Comparison of ENCODE assay signal across 8 cellular contexts in genomic region chr6:79586548-79586947, GRCh38. TPM values are rescaled to one million over a fixed set of nuclear protein-coding genes. Genes with fewer than 3 reads are reported as not detected.
A peak's percentile ranks its signal among the peaks of the same experiment; 100 is the strongest.
DNase-seq lines count a peak whose midpoint lies in the region; ATAC-seq and TF ChIP-seq lines count a peak whose summit lies in the region.

No MANE protein-coding gene starts in this region.

- H3K9me3 ChIP-seq in adipocyte (ENCODE audit: control insufficient read depth, low read length) = no peaks in the 10 kb centered on the region
- no peaks in the 10 kb centered on the region for H3K9me3 ChIP-seq in right lobe of liver
- no peaks in the 10 kb centered on the region for H3K9me3 ChIP-seq in gastrocnemius medialis

- in situ Hi-C loops in gastrocnemius medialis (cut with MboI; ENCODE audit: low sequenced_read_pairs in 4 of 4) = no loop called here

- peak; percentile 80 for DNase-seq in DMS53 (lab: John Stamatoyannopoulos, UW)
- DNase-seq in adipocyte (ENCODE audit: low read depth) = peak; percentile 25
- no peak for DNase-seq in right lobe of liver
- no peak for DNase-seq in stimulated activated effector memory CD8-positive, alpha-beta T cell treated with anti-CD3 and anti-CD28 coated beads, Interleukin-12 subunit alpha, Interleukin-12 subunit beta, amount 100 ng/mL, for 72 hours (ENCODE audit: low spot score in 2 of 2)
- no peak for DNase-seq in hypothalamus (lab: John Stamatoyannopoulos, UW)
- no peak for DNase-seq in natural killer cell treated with Interleukin-12 subunit alpha and Interleukin-12 subunit beta and Interleukin-15 and Interleukin-18, amount 100 ng/mL, for 72 hours (ENCODE audit: low spot score)
- DNase-seq in gastrocnemius medialis = no peak

- H3K27me3 Mint-ChIP-seq in natural killer cell treated with Interleukin-12 subunit alpha and Interleukin-12 subunit beta and Interleukin-15 and Interleukin-18, amount 100 ng/mL, for 72 hours = no peaks in the 10 kb centered on the region

- H3K27me3 ChIP-seq in adipocyte (replicated peaks; ENCODE audit: control insufficient read depth, insufficient read depth, low read length) (no peaks in the 10 kb centered on the region), right lobe of liver (no peaks in the 10 kb centered on the region), gastrocnemius medialis (no peaks in the 10 kb centered on the region)

- H3K36me3 Mint-ChIP-seq in stimulated activated effector memory CD8-positive, alpha-beta T cell treated with anti-CD3 and anti-CD28 coated beads, Interleukin-12 subunit alpha, Interleukin-12 subunit beta, amount 100 ng/mL, for 72 hours = no peaks in the 10 kb centered on the region
- no peaks in the 10 kb centered on the region for H3K36me3 Mint-ChIP-seq in natural killer cell treated with Interleukin-12 subunit alpha and Interleukin-12 subunit beta and Interleukin-15 and Interleukin-18, amount 100 ng/mL, for 72 hours

- H3K9me3 Mint-ChIP-seq in stimulated activated effector memory CD8-positive, alpha-beta T cell treated with anti-CD3 and anti-CD28 coated beads, Interleukin-12 subunit alpha, Interleukin-12 subunit beta, amount 100 ng/mL, for 72 hours = no peaks in the 10 kb centered on the region
- H3K9me3 Mint-ChIP-seq in natural killer cell treated with Interleukin-12 subunit alpha and Interleukin-12 subunit beta and Interleukin-15 and Interleukin-18, amount 100 ng/mL, for 72 hours = no peaks in the 10 kb centered on the region

- H3K36me3 ChIP-seq in adipocyte (ENCODE audit: control insufficient read depth, insufficient read depth, low read length, severe bottlenecking) (no peaks in the 10 kb centered on the region), right lobe of liver (no peaks in the 10 kb centered on the region), gastrocnemius medialis (no peaks in the 10 kb centered on the region)

- H3K27ac ChIP-seq in right lobe of liver (no peak overlapping the region), gastrocnemius medialis (no peak overlapping the region)

- TF ChIP-seq POLR2A in right lobe of liver (IDR thresholded peaks at IDR 0.05) (no peak), gastrocnemius medialis (IDR thresholded peaks at IDR 0.05) (no peak)

- H3K27ac Mint-ChIP-seq in stimulated activated effector memory CD8-positive, alpha-beta T cell treated with anti-CD3 and anti-CD28 coated beads, Interleukin-12 subunit alpha, Interleukin-12 subunit beta, amount 100 ng/mL, for 72 hours = no peak overlapping the region
- H3K27ac Mint-ChIP-seq in natural killer cell treated with Interleukin-12 subunit alpha and Interleukin-12 subunit beta and Interleukin-15 and Interleukin-18, amount 100 ng/mL, for 72 hours = no peak overlapping the region

- intact Hi-C loops in right lobe of liver (cut with DNase I) (no loop called here), gastrocnemius medialis (cut with DNase I; ENCODE audit: low total_unique reads) (no loop called here)

- no peaks in the 10 kb centered on the region for H3K4me1 ChIP-seq in adipocyte (ENCODE audit: control insufficient read depth, insufficient read depth, low read length)
- H3K4me1 ChIP-seq in right lobe of liver = no peaks in the 10 kb centered on the region
- H3K4me1 ChIP-seq in gastrocnemius medialis = no peaks in the 10 kb centered on the region

- H3K4me1 Mint-ChIP-seq in stimulated activated effector memory CD8-positive, alpha-beta T cell treated with anti-CD3 and anti-CD28 coated beads, Interleukin-12 subunit alpha, Interleukin-12 subunit beta, amount 100 ng/mL, for 72 hours = no peaks in the 10 kb centered on the region
- no peaks in the 10 kb centered on the region for H3K4me1 Mint-ChIP-seq in natural killer cell treated with Interleukin-12 subunit alpha and Interleukin-12 subunit beta and Interleukin-15 and Interleukin-18, amount 100 ng/mL, for 72 hours (ENCODE audit: low read depth in 2 of 2)

- no peak overlapping the region for H3K9ac ChIP-seq in adipocyte (ENCODE audit: low read length)

- H3K4me3 Mint-ChIP-seq in stimulated activated effector memory CD8-positive, alpha-beta T cell treated with anti-CD3 and anti-CD28 coated beads, Interleukin-12 subunit alpha, Interleukin-12 subunit beta, amount 100 ng/mL, for 72 hours = no peak overlapping the region
- no peak overlapping the region for H3K4me3 Mint-ChIP-seq in natural killer cell treated with Interleukin-12 subunit alpha and Interleukin-12 subunit beta and Interleukin-15 and Interleukin-18, amount 100 ng/mL, for 72 hours

- TF ChIP-seq CTCF in right lobe of liver (IDR thresholded peaks at IDR 0.05) (peak; percentile 42 to 56 (median 44)), gastrocnemius medialis (IDR thresholded peaks at IDR 0.05 in 4 of 5, conservative IDR thresholded peaks at IDR 0.05 in 1 of 5) (no peak)

- H3K4me3 ChIP-seq in adipocyte (ENCODE audit: low read length) (no peak overlapping the region), right lobe of liver (no peak overlapping the region), gastrocnemius medialis (no peak overlapping the region)

- ATAC-seq in HG03342 (IDR thresholded peaks at IDR 0.05; ENCODE audit: unreplicated experiment) (peak; percentile 56), right lobe of liver (peak; percentile 78 to 89 (median 88)), gastrocnemius medialis (no peak)
- ATAC-seq in stimulated activated effector memory CD8-positive, alpha-beta T cell treated with anti-CD3 and anti-CD28 coated beads, Interleukin-12 subunit alpha, Interleukin-12 subunit beta, amount 100 ng/mL, for 72 hours = no peak
- ATAC-seq in natural killer cell treated with Interleukin-12 subunit alpha and Interleukin-12 subunit beta and Interleukin-15 and Interleukin-18, amount 100 ng/mL, for 72 hours = no peak

RNA-seq across cellular contexts. Expression of gene SH3BGRL2, which starts 44.6 kb away (rescaled TPM):
- total RNA-seq in right lobe of liver = 10 to 100 TPM; 15.0 to 66.0 (median 39.5) TPM
- not detected for total RNA-seq in natural killer cell treated with Interleukin-12 subunit alpha and Interleukin-12 subunit beta and Interleukin-15 and Interleukin-18, amount 100 ng/mL, for 72 hours
- total RNA-seq in gastrocnemius medialis = 10 to 100 TPM in 1 of 4 donors, 1 to 10 TPM in 3; 8.0 to 15.7 (median 9.1) TPM

RNA-seq across cellular contexts. Expression of gene LCA5, which starts 49.3 kb away (rescaled TPM):
- total RNA-seq in right lobe of liver (under 1 TPM; 0.26 to 0.74 (median 0.51) TPM), gastrocnemius medialis (1 to 10 TPM in 3 of 4 donors, under 1 TPM in 1; 0.92 to 3.0 (median 1.2) TPM)
- total RNA-seq in natural killer cell treated with Interleukin-12 subunit alpha and Interleukin-12 subunit beta and Interleukin-15 and Interleukin-18, amount 100 ng/mL, for 72 hours = under 1 TPM; 0.07 to 0.08 TPM

Comparison
In these comparisons a context has a peak if more than half of its experiments do, and no peak if none do; other contexts are left out.
1. DNase-seq: peak in DMS53 (single experiment) and adipocyte (single experiment); none in right lobe of liver (0 of 3), stimulated activated effector memory CD8-positive, alpha-beta T cell treated with anti-CD3 and anti-CD28 coated beads, Interleukin-12 subunit alpha, Interleukin-12 subunit beta, amount 100 ng/mL, for 72 hours (0 of 2), hypothalamus (0 of 51), natural killer cell treated with Interleukin-12 subunit alpha and Interleukin-12 subunit beta and Interleukin-15 and Interleukin-18, amount 100 ng/mL, for 72 hours (single experiment) and gastrocnemius medialis (0 of 2).
2. ATAC-seq: peak in HG03342 (single experiment) and right lobe of liver (4 of 4); none in stimulated activated effector memory CD8-positive, alpha-beta T cell treated with anti-CD3 and anti-CD28 coated beads, Interleukin-12 subunit alpha, Interleukin-12 subunit beta, amount 100 ng/mL, for 72 hours (single experiment), natural killer cell treated with Interleukin-12 subunit alpha and Interleukin-12 subunit beta and Interleukin-15 and Interleukin-18, amount 100 ng/mL, for 72 hours (0 of 2) and gastrocnemius medialis (0 of 2).
3. CTCF ChIP-seq: peak in right lobe of liver (4 of 4); none in gastrocnemius medialis (0 of 5).
4. RNA of gene SH3BGRL2, which starts 44.6 kb away (total RNA-seq): 15.0 to 66.0 TPM in right lobe of liver and 8.0 to 15.7 TPM in gastrocnemius medialis; not detected in natural killer cell treated with Interleukin-12 subunit alpha and Interleukin-12 subunit beta and Interleukin-15 and Interleukin-18, amount 100 ng/mL, for 72 hours; every median in the first group is over 4 times any median in the second.